In the genomic region with DNA sequence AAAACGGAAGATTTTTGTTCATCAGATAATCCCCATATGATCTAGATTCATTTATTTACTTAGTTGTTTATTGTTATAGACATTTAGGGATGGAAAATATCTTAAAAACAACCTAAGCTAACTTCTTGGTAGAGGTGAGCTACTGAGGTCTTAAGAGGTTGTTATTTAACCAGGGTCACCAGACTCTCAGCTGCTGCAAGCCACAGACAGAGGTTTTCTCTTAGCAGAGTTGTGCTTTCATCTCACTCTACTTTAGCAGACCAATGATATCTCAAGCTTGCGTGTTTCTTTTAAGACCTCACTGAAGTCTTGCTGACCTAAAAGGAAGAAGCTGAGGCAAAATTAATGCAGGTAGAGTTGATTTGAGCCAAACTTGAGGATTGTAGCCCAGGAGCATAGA, we compare ENCODE assay signal across 9 cellular contexts. TPM values are rescaled to one million over a fixed set of nuclear protein-coding genes. Genes with fewer than 3 reads are reported as not detected.
DNase-seq lines count a peak whose midpoint lies in the region; ATAC-seq and TF ChIP-seq lines count a peak whose summit lies in the region.
"Had no signal": no experiment of that assay in that cellular context is flagged by ENCODE, and none has a peak within 500 bp of the region (broad histone marks: within the 10 kb centered on the region; RNA-seq: fewer than 3 reads in every experiment).

No MANE protein-coding gene starts in this region.

- no peak for DNase-seq in activated naive CD4-positive, alpha-beta T cell treated with anti-CD3 and anti-CD28 coated beads, Interleukin-2, amount 10 ng/mL, durations not matched to agents 7 days and 5 days
- DNase-seq in activated naive CD4-positive, alpha-beta T cell (lab: John Stamatoyannopoulos, UW), result no peak
- no peak for DNase-seq in effector memory CD4-positive, alpha-beta T cell
- DNase-seq in thyroid gland, result no peak
- no peak for DNase-seq in superior temporal gyrus (ENCODE audit: extremely low spot score)
- no peak for DNase-seq in activated CD4-positive, CD25-positive, alpha-beta regulatory T cell (lab: John Stamatoyannopoulos, UW)
- DNase-seq in NCI-H187 (lab: John Stamatoyannopoulos, UW), result no peak
- DNase-seq: activated B cell treated with CpG ODN at 0.5 μM for 24 hours had no signal

- H3K4me3 Mint-ChIP-seq in activated naive CD4-positive, alpha-beta T cell treated with anti-CD3 and anti-CD28 coated beads, Interleukin-2, amount 10 ng/mL, durations not matched to agents 7 days and 5 days, result no peak overlapping the region
- H3K4me3 Mint-ChIP-seq: activated B cell treated with CpG ODN at 0.5 μM for 24 hours had no signal

- no peaks in the 10 kb centered on the region for H3K9me3 Mint-ChIP-seq in activated naive CD4-positive, alpha-beta T cell treated with anti-CD3 and anti-CD28 coated beads, Interleukin-2, amount 10 ng/mL, durations not matched to agents 7 days and 5 days
- H3K9me3 Mint-ChIP-seq: activated B cell treated with CpG ODN at 0.5 μM for 24 hours had no signal

- TF ChIP-seq POLR2A in thyroid gland (IDR thresholded peaks at IDR 0.05), result no peak

- H3K36me3 ChIP-seq in effector memory CD4-positive, alpha-beta T cell (ENCODE audit: control insufficient read depth, insufficient read depth, low read length), result no peaks in the 10 kb centered on the region
- no peaks in the 10 kb centered on the region for H3K36me3 ChIP-seq in thyroid gland

- ATAC-seq in HG03097 (IDR thresholded peaks at IDR 0.05; ENCODE audit: low FRiP score, unreplicated experiment), result peak; percentile 90

- CTCF ChIA-PET in activated naive CD4-positive, alpha-beta T cell treated with anti-CD3 and anti-CD28 coated beads, Interleukin-2, amount 10 ng/mL, durations not matched to agents 7 days and 5 days (lab: Charles Lee), result interaction anchor here (1.1 to 2.4 kb wide), 4 partner anchors 11 to 122 kb away, joined by 3 to 8 read pairs (median 4); a partner anchor contains a TSS

- no peaks in the 10 kb centered on the region for H3K27me3 Mint-ChIP-seq in activated naive CD4-positive, alpha-beta T cell treated with anti-CD3 and anti-CD28 coated beads, Interleukin-2, amount 10 ng/mL, durations not matched to agents 7 days and 5 days
- H3K27me3 Mint-ChIP-seq: activated B cell treated with CpG ODN at 0.5 μM for 24 hours had no signal

- no peak overlapping the region for H3K4me3 ChIP-seq in effector memory CD4-positive, alpha-beta T cell (ENCODE audit: insufficient read depth, low read depth, low read length, poor library complexity, severe bottlenecking)
- H3K4me3 ChIP-seq in thyroid gland (replicated peaks in 1 of 3), result no peak overlapping the region

- peak overlapping the region; percentile 39 for H3K27ac Mint-ChIP-seq in activated naive CD4-positive, alpha-beta T cell treated with anti-CD3 and anti-CD28 coated beads, Interleukin-2, amount 10 ng/mL, durations not matched to agents 7 days and 5 days
- H3K27ac Mint-ChIP-seq: activated B cell treated with CpG ODN at 0.5 μM for 24 hours had no signal

- H3K27me3 ChIP-seq in effector memory CD4-positive, alpha-beta T cell (replicated peaks; ENCODE audit: control insufficient read depth, insufficient read depth, low read length, poor library complexity, severe bottlenecking), result no peaks in the 10 kb centered on the region
- H3K27me3 ChIP-seq in thyroid gland, result no peaks in the 10 kb centered on the region

- H3K36me3 Mint-ChIP-seq in activated naive CD4-positive, alpha-beta T cell treated with anti-CD3 and anti-CD28 coated beads, Interleukin-2, amount 10 ng/mL, durations not matched to agents 7 days and 5 days, result peaks cover 8% of the 10 kb centered on the region

- H3K4me1 ChIP-seq in effector memory CD4-positive, alpha-beta T cell (ENCODE audit: control insufficient read depth, insufficient read depth, low read length, poor library complexity, severe bottlenecking), result peaks cover 43% of the 10 kb centered on the region
- H3K4me1 ChIP-seq in thyroid gland, result peaks cover 0 to 21% of the 10 kb centered on the region in 2 donors

- TF ChIP-seq CTCF in thyroid gland (IDR thresholded peaks at IDR 0.05), result no peak

- no peaks in the 10 kb centered on the region for H3K9me3 ChIP-seq in effector memory CD4-positive, alpha-beta T cell (ENCODE audit: control insufficient read depth, low read length)
- no peaks in the 10 kb centered on the region for H3K9me3 ChIP-seq in thyroid gland

- H3K4me1 Mint-ChIP-seq in activated naive CD4-positive, alpha-beta T cell treated with anti-CD3 and anti-CD28 coated beads, Interleukin-2, amount 10 ng/mL, durations not matched to agents 7 days and 5 days, result peaks cover 46% of the 10 kb centered on the region

- peak overlapping the region; percentile 37 for H3K27ac ChIP-seq in effector memory CD4-positive, alpha-beta T cell (ENCODE audit: insufficient read depth, low read length, poor library complexity, severe bottlenecking)
- peak overlapping the region in 2 of 3 donors; percentile 62 to 71 for H3K27ac ChIP-seq in thyroid gland

- intact Hi-C loops in thyroid gland (cut with DNase I), result no loop called here

- 87 to 88% methylated on average over 2 of the region's 2 CpGs for WGBS in thyroid gland, 2 donors

RNA-seq across cellular contexts. Expression of a gene that starts 43.6 kb away (rescaled TPM):
- 10 to 100 TPM in 3 of 4 donors, 1 to 10 TPM in 1; 9.0 to 36.2 (median 21.8) TPM for total RNA-seq in thyroid gland
